In the genomic region with DNA sequence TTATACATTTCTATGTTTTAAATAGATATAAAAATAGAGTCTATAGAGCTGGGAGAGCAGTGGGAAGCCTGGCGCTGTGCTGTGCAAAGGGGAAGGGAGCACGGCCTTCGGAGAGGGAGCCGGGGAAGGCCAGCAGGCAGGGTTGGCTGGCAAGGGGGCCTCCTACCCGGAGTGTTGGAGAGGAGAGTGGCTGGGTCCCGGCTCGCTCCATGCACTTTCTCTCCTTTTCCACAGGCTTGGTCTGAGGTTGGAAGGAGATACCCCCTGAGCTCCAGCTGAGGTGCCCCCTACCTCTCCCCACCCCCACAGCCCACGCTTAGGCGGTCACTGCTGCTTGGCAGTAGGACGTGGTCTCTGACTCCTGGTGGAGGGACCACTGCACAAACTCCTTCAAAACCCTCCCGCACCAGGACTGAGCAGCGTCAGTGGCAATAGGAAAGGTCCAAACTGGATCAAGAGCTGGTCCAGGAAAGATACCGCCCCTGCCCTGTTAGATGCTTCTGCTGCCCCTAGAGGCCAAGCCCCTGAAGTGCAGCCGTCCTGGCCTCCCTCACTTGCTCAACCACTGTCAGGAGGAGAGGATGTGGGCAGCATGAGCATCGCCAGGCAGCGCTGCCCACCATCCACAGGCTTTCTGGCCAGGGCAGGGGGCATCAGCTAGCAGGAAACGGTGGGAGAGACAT, we compare ENCODE assay signal across 9 cellular contexts. TPM values are rescaled to one million over a fixed set of nuclear protein-coding genes. Genes with fewer than 3 reads are reported as not detected.
DNase-seq lines count a peak whose midpoint lies in the region; ATAC-seq and TF ChIP-seq lines count a peak whose summit lies in the region.
"Had no signal": no experiment of that assay in that cellular context is flagged by ENCODE, and none has a peak within 500 bp of the region (broad histone marks: within the 10 kb centered on the region; RNA-seq: fewer than 3 reads in every experiment).

No MANE protein-coding gene starts in this region.

- H3K9me3 ChIP-seq in OCI-LY7 (ENCODE audit: low read length): no peaks in the 10 kb centered on the region
- no peaks in the 10 kb centered on the region for H3K9me3 ChIP-seq in neuronal stem cell (replicated peaks in 1 of 2; ENCODE audit: control insufficient read depth in 2 of 2, insufficient read depth in 1 of 2, low read depth in 1 of 2, low read length in 2 of 2)
- H3K9me3 ChIP-seq in suprapubic skin: no peaks in the 10 kb centered on the region
- H3K9me3 ChIP-seq: BLaER1 treated with 17β-estradiol and CSF1 and Interleukin-3, amounts not matched to agents 10 nM and 100 nM had no signal

- POLR2A ChIA-PET in OCI-LY7 (lab: Charles Lee): no interaction called here

- no peaks in the 10 kb centered on the region for H3K79me2 ChIP-seq in OCI-LY7 (ENCODE audit: insufficient read depth, low read depth, low read length)

- H3K36me3 ChIP-seq in OCI-LY7 (ENCODE audit: insufficient read depth, low read length): no peaks in the 10 kb centered on the region
- H3K36me3 ChIP-seq in neuronal stem cell (replicated peaks in 1 of 2; ENCODE audit: control insufficient read depth in 2 of 2, insufficient read depth in 2 of 2, low read length in 2 of 2): peaks cover 0 to 1% of the 10 kb centered on the region in 2 donors
- H3K36me3 ChIP-seq in suprapubic skin: no peaks in the 10 kb centered on the region
- H3K36me3 ChIP-seq: BLaER1 treated with 17β-estradiol and CSF1 and Interleukin-3, amounts not matched to agents 10 nM and 100 nM had no signal

- no peak overlapping the region for H3K4ac ChIP-seq in neuronal stem cell (ENCODE audit: low read length)

- H3K4me2 ChIP-seq in OCI-LY7 (ENCODE audit: low read length) (no peak overlapping the region), neuronal stem cell (ENCODE audit: insufficient read depth, low read length, poor library complexity, severe bottlenecking) (no peak overlapping the region)
- H3K4me2 ChIP-seq: BLaER1 treated with 17β-estradiol and CSF1 and Interleukin-3, amounts not matched to agents 10 nM and 100 nM had no signal

- BruUV-seq in OCI-LY7 (replicated peaks; lab: Mats Ljungman, UMichigan): no TSS peak

- peak; percentile 15 to 53 (median 38) for DNase-seq in NCI-H1417 (lab: John Stamatoyannopoulos, UW)
- DNase-seq in NCI-H1417 treated with DMSO at 0.1 percent for 48 hours (lab: John Stamatoyannopoulos, UW): no peak
- DNase-seq in OCI-LY7 (ENCODE audit: low spot score): peak; percentile 51
- DNase-seq in activated T-cell treated with anti-CD3 and anti-CD28 coated beads for 48 hours (ENCODE audit: low read depth): peak; percentile 56
- peak; percentile 46 for DNase-seq in fibroblast of gingiva (ENCODE audit: low read depth)
- peak; percentile 60 for DNase-seq in neuronal stem cell (ENCODE audit: low spot score)
- peak in 1 of 2 donors; percentile 80 for DNase-seq in suprapubic skin (ENCODE audit: low spot score in 2 of 2)

- no peak for TF ChIP-seq EP300 in suprapubic skin (IDR thresholded peaks at IDR 0.05)

- no peak overlapping the region for H3K4me3 ChIP-seq in OCI-LY7 (ENCODE audit: low read depth, low read length, poor library complexity, severe bottlenecking)
- H3K4me3 ChIP-seq in neuronal stem cell (ENCODE audit: low read length in 2 of 2): no peak overlapping the region
- H3K4me3 ChIP-seq in suprapubic skin: no peak overlapping the region
- H3K4me3 ChIP-seq: BLaER1 treated with 17β-estradiol and CSF1 and Interleukin-3, amounts not matched to agents 10 nM and 100 nM had no signal

- intact Hi-C loops in OCI-LY7 (cut with micrococcal nuclease; ENCODE audit: unreplicated experiment): no loop called here

- H3K23ac ChIP-seq in neuronal stem cell (ENCODE audit: low read depth, low read length, poor library complexity): no peak overlapping the region

- H3K18ac ChIP-seq in neuronal stem cell (ENCODE audit: low read length): peak overlapping the region; percentile 69

- TF ChIP-seq POLR2A in suprapubic skin (IDR thresholded peaks at IDR 0.05): no peak

- H2AFZ ChIP-seq in OCI-LY7 (ENCODE audit: low read length) (no peak overlapping the region), neuronal stem cell (ENCODE audit: low read length) (peak overlapping the region; percentile 64)

- no peaks in the 10 kb centered on the region for H3K9me2 ChIP-seq in OCI-LY7 (ENCODE audit: insufficient read depth, low read length)

- ATAC-seq in HG02885 (IDR thresholded peaks at IDR 0.05; ENCODE audit: poor library complexity, unreplicated experiment): peak; percentile 89

- peaks cover 0 to 5% (median 0%) of the 10 kb centered on the region in 3 experiments for H3K27me3 ChIP-seq in neuronal stem cell (ENCODE audit: control insufficient read depth in 3 of 3, insufficient read depth in 3 of 3, low read depth in 1 of 3, low read length in 3 of 3)
- H3K27me3 ChIP-seq in suprapubic skin: peaks cover 6% of the 10 kb centered on the region
- H3K27me3 ChIP-seq: BLaER1 treated with 17β-estradiol and CSF1 and Interleukin-3, amounts not matched to agents 10 nM and 100 nM had no signal

- no peaks in the 10 kb centered on the region for H4K20me1 ChIP-seq in OCI-LY7 (ENCODE audit: insufficient read depth, low read length)
- H4K20me1 ChIP-seq: BLaER1 treated with 17β-estradiol and CSF1 and Interleukin-3, amounts not matched to agents 10 nM and 100 nM had no signal

- H3K79me1 ChIP-seq in neuronal stem cell (ENCODE audit: low read depth, low read length): no peaks in the 10 kb centered on the region

- WGBS in neuronal stem cell (ENCODE audit: extremely low coverage in 2 of 2, insufficient read length in 2 of 2, insufficient replicate concordance in 1 of 2), 2 donors: no CpG with 5 or more reads among the region's 17 CpGs
- WGBS in suprapubic skin: 76% methylated on average over 10 of the region's 17 CpGs

- H3K14ac ChIP-seq in neuronal stem cell (ENCODE audit: low read length): peak overlapping the region; percentile 59

- no peak overlapping the region for H4K8ac ChIP-seq in neuronal stem cell (ENCODE audit: low read depth, low read length)

- H3K9ac ChIP-seq in neuronal stem cell (ENCODE audit: low read depth, low read length, poor library complexity): no peak overlapping the region
- H3K9ac ChIP-seq: BLaER1 treated with 17β-estradiol and CSF1 and Interleukin-3, amounts not matched to agents 10 nM and 100 nM had no signal

- no peak overlapping the region for H2BK15ac ChIP-seq in neuronal stem cell (ENCODE audit: low read length)

- H2BK12ac ChIP-seq in neuronal stem cell (ENCODE audit: low read length): no peak overlapping the region

- CTCF ChIA-PET in OCI-LY7 (lab: Charles Lee; ENCODE audit: unreplicated experiment): no interaction called here

- H2AK5ac ChIP-seq in neuronal stem cell (ENCODE audit: low read depth, low read length): no peak overlapping the region

- TF ChIP-seq CTCF in OCI-LY7 (conservative IDR thresholded peaks at IDR 0.05; ENCODE audit: low read length) (peak; percentile 79), suprapubic skin (IDR thresholded peaks at IDR 0.05) (peak; percentile 7 to 91)

- no peak overlapping the region for H3K27ac ChIP-seq in OCI-LY7 (ENCODE audit: low read depth, low read length, poor library complexity, severe bottlenecking)
- no peak overlapping the region for H3K27ac ChIP-seq in neuronal stem cell (replicated peaks; ENCODE audit: low read length)
- H3K27ac ChIP-seq in suprapubic skin: no peak overlapping the region
- H3K27ac ChIP-seq: BLaER1 treated with 17β-estradiol and CSF1 and Interleukin-3, amounts not matched to agents 10 nM and 100 nM had no signal

- no peaks in the 10 kb centered on the region for H3K4me1 ChIP-seq in OCI-LY7 (ENCODE audit: insufficient read depth, low read length, poor library complexity, severe bottlenecking)
- peaks cover 0 to 4% of the 10 kb centered on the region in 2 donors for H3K4me1 ChIP-seq in neuronal stem cell (ENCODE audit: control insufficient read depth in 2 of 2, insufficient read depth in 1 of 2, low read depth in 1 of 2, low read length in 2 of 2)
- H3K4me1 ChIP-seq in suprapubic skin: no peaks in the 10 kb centered on the region

- no peak overlapping the region for H2BK120ac ChIP-seq in neuronal stem cell (ENCODE audit: low read depth, low read length)

- H2BK5ac ChIP-seq in neuronal stem cell (ENCODE audit: low read length): no peak overlapping the region

- H4K91ac ChIP-seq in neuronal stem cell (ENCODE audit: low read depth, low read length, poor library complexity): no peak overlapping the region

RNA-seq across cellular contexts. Expression of a gene that starts 52.9 kb away (rescaled TPM):
- not detected in 2 replicates for total RNA-seq in OCI-LY7 (2014; rRNA removed; shearing (Covaris generic))
- not detected in 2 replicates for total RNA-seq in OCI-LY7 (2022)
- 7.1 TPM for polyA plus RNA-seq in neuronal stem cell (2013, experiment 1 of 2)
- 7.3 TPM for polyA plus RNA-seq in neuronal stem cell (2013, experiment 2 of 2)
- total RNA-seq in suprapubic skin: 1 to 10 TPM in 2 of 4 donors, not detected in 2; 1.8 to 4.6 TPM
